7 cellular contexts compared by ENCODE assay signal in the genomic region with DNA sequence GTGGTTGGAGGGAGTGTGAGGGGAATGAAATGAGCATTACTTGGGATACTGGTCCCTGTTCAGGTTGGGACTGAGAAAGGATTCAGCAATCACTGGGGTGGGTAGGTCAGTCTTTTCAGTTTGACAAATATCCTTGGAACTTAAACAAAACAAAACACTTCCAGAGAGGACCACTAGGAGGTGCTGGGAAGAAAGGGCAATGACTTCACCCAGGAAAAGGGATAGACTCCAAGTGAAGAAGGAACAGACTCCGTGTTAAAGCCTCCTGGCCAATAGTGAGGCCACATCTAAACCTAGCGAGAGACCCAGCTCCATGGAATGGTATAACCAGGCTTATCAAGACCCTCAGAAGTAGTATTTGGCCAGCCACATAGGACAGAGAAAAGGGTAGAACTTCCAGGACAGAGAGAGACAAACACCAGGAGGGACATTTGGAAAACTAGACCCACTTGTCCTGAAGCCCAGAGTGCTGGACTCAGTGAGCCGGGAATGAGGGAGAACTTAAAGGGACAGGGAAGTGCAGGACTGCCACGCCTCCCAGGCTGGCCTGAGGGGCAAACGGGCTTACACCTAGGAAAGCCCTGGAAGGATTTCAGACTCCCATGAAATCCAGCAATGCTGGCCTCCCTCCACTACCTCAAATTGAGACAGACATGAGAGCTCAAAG. TPM values are rescaled to one million over a fixed set of nuclear protein-coding genes. Genes with fewer than 3 reads are reported as not detected.
A peak's percentile ranks its signal among the peaks of the same experiment; 100 is the strongest.
DNase-seq lines count a peak whose midpoint lies in the region; ATAC-seq and TF ChIP-seq lines count a peak whose summit lies in the region.

No MANE protein-coding gene starts in this region.

- no peak overlapping the region for H3K4me3 ChIP-seq in tibial artery

- POLR2A ChIA-PET in activated CD8-positive, alpha-beta T cell treated with anti-CD3 and anti-CD28 coated beads for 36 hours (lab: Charles Lee): interaction anchor here (1.2 kb wide), 1 partner anchor 138 kb away, joined by 3 read pairs; no protein-coding TSS in a partner anchor

- no peaks in the 10 kb centered on the region for H3K27me3 ChIP-seq in tibial artery

- H3K4me3 Mint-ChIP-seq in activated CD8-positive, alpha-beta T cell treated with anti-CD3 and anti-CD28 coated beads for 36 hours: no peak overlapping the region

- H3K9me3 ChIP-seq in tibial artery: no peaks in the 10 kb centered on the region

- no peak overlapping the region for H3K27ac ChIP-seq in tibial artery

- CTCF ChIA-PET in activated CD8-positive, alpha-beta T cell treated with anti-CD3 and anti-CD28 coated beads for 36 hours (lab: Charles Lee): interaction anchor here (0.6 to 3.5 kb wide), 5 partner anchors 9 to 150 kb away, joined by 3 to 17 read pairs (median 4); no protein-coding TSS in a partner anchor

- H3K4me1 ChIP-seq in tibial artery: no peaks in the 10 kb centered on the region

- no peaks in the 10 kb centered on the region for H3K27me3 Mint-ChIP-seq in activated CD8-positive, alpha-beta T cell treated with anti-CD3 and anti-CD28 coated beads for 36 hours

- H3K27ac Mint-ChIP-seq in activated CD8-positive, alpha-beta T cell treated with anti-CD3 and anti-CD28 coated beads for 36 hours: no peak overlapping the region

- intact Hi-C loops in activated CD8-positive, alpha-beta T cell treated with anti-CD3 and anti-CD28 coated beads for 36 hours (cut with micrococcal nuclease): loop anchor here (5.0 kb wide), 1 partner anchor 149 kb away; no protein-coding TSS in a partner anchor
- intact Hi-C loops in tibial artery (cut with DNase I; ENCODE audit: low total_unique reads): loop anchor here (5.0 kb wide), 1 partner anchor 149 kb away; no protein-coding TSS in a partner anchor

- H3K36me3 Mint-ChIP-seq in activated CD8-positive, alpha-beta T cell treated with anti-CD3 and anti-CD28 coated beads for 36 hours (ENCODE audit: low read depth): no peaks in the 10 kb centered on the region

- DNase-seq in GM03348 (ENCODE audit: low spot score) (peak; percentile 74), Kasumi-1 (lab: John Stamatoyannopoulos, UW) (peak; percentile 37 to 53), iPS DF 4.7 (ENCODE audit: extremely low read depth, low spot score) (peak; percentile 80), tibial artery (no peak), GF-D8 (lab: John Stamatoyannopoulos, UW) (no peak), mesenteric fat pad (ENCODE audit: low spot score) (no peak)
- DNase-seq in activated CD8-positive, alpha-beta T cell treated with anti-CD3 and anti-CD28 coated beads for 36 hours: peak; percentile 15

- peak; percentile 39 for ATAC-seq in activated CD8-positive, alpha-beta T cell treated with anti-CD3 and anti-CD28 coated beads for 36 hours

- TF ChIP-seq CTCF in activated CD8-positive, alpha-beta T cell treated with anti-CD3 and anti-CD28 coated beads for 36 hours (IDR thresholded peaks at IDR 0.05): peak; percentile 60
- TF ChIP-seq CTCF in tibial artery (IDR thresholded peaks at IDR 0.05): peak; percentile 59 to 62

- no peaks in the 10 kb centered on the region for H3K36me3 ChIP-seq in tibial artery

- peaks cover 12% of the 10 kb centered on the region for H3K4me1 Mint-ChIP-seq in activated CD8-positive, alpha-beta T cell treated with anti-CD3 and anti-CD28 coated beads for 36 hours (ENCODE audit: low read depth)

- no peaks in the 10 kb centered on the region for H3K9me3 Mint-ChIP-seq in activated CD8-positive, alpha-beta T cell treated with anti-CD3 and anti-CD28 coated beads for 36 hours

RNA-seq across cellular contexts. Expression of a gene that starts 19.6 kb away (rescaled TPM):
- total RNA-seq in activated CD8-positive, alpha-beta T cell treated with anti-CD3 and anti-CD28 coated beads for 36 hours: 1 to 10 TPM; 1.5 to 2.1 TPM
- total RNA-seq in mesenteric fat pad: not detected

RNA-seq across cellular contexts. Expression of a gene that starts 55.0 kb away (rescaled TPM):
- 10 to 100 TPM; 32.6 to 35.9 TPM for total RNA-seq in activated CD8-positive, alpha-beta T cell treated with anti-CD3 and anti-CD28 coated beads for 36 hours
- total RNA-seq in mesenteric fat pad: 35.2 TPM

Comparison
In these comparisons a context has a peak if more than half of its experiments do, and no peak if none do; other contexts are left out.
1. DNase-seq: peak in GM03348 (single experiment), Kasumi-1 (2 of 2), activated CD8-positive, alpha-beta T cell treated with anti-CD3 and anti-CD28 coated beads for 36 hours (single experiment) and iPS DF 4.7 (single experiment); none in tibial artery (0 of 2), GF-D8 (single experiment) and mesenteric fat pad (single experiment).